8 cellular contexts compared by ENCODE assay signal in the genomic region with DNA sequence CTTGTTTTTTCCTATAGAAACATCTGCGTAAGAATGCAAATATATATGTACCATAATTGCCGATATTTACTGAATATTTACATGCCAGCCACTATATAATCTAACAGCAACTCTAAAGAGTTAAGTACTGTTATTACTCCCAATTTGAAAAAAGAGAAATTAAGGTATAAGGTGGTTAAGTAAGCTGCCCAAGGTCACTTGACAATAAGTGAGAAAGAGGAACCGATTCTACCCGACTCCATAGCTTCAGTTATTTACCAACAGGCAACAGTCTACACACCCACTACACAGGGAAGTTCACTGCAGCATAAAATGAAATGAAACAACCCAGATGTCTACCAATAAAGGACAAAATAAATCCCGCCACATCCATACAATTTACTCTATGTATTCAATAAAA. TPM values are rescaled to one million over a fixed set of nuclear protein-coding genes. Genes with fewer than 3 reads are reported as not detected.
DNase-seq lines count a peak whose midpoint lies in the region; ATAC-seq, FAIRE-seq and TF ChIP-seq lines count a peak whose summit lies in the region.

No MANE protein-coding gene starts in this region.

- CTCF ChIA-PET in AG04449 (lab: Yijun Ruan, JAX) (interaction anchor here (0.7 to 4.1 kb wide), 11 partner anchors 9 to 356 kb away, joined by 3 to 27 read pairs (median 5); a partner anchor contains a TSS), HepG2 (lab: Yijun Ruan, JAX; ENCODE audit: low intra/inter-chr PET ratio, low total read pairs) (no interaction called here)

- TF ChIP-seq POLR2A in HepG2 (IDR thresholded peaks at IDR 0.05; ENCODE audit: insufficient read depth in 1 of 2, low read depth in 2 of 2, low read length in 2 of 2) (no peak), vagina (IDR thresholded peaks at IDR 0.05) (no peak)

- no peaks in the 10 kb centered on the region for H3K36me3 ChIP-seq in ascending aorta
- no peaks in the 10 kb centered on the region for H3K36me3 ChIP-seq in HepG2 (replicated peaks in 1 of 2; ENCODE audit: control insufficient read depth in 1 of 2, insufficient read depth in 2 of 2, low read length in 2 of 2)
- H3K36me3 ChIP-seq in vagina: no peaks in the 10 kb centered on the region

- BruUV-seq in HepG2 (replicated peaks; lab: Mats Ljungman, UMichigan): no TSS peak

- TF ChIP-seq RAD21 in HepG2 (CRISPR knock-in tag; IDR thresholded peaks at IDR 0.05): no peak

- peak overlapping the region; percentile 97 for H3K4me2 ChIP-seq in HepG2 (ENCODE audit: low read depth, low read length)

- H3K79me2 ChIP-seq in HepG2 (ENCODE audit: insufficient read depth, low read length): peaks cover 59% of the 10 kb centered on the region

- H3K9me3 ChIP-seq in ascending aorta (no peaks in the 10 kb centered on the region), HepG2 (ENCODE audit: low read length) (no peaks in the 10 kb centered on the region), vagina (no peaks in the 10 kb centered on the region)

- TF ChIP-seq CTCF in AG04449 (IDR thresholded peaks at IDR 0.05; ENCODE audit: insufficient read depth, low read length, missing control alignments) (no peak), ascending aorta (IDR thresholded peaks at IDR 0.05) (no peak), HepG2 (CRISPR knock-in tag; IDR thresholded peaks at IDR 0.05) (no peak), vagina (IDR thresholded peaks at IDR 0.05) (no peak)

- in situ Hi-C loops in HepG2 (cut with HindIII; ENCODE audit: extremely low pct_ligation_motif_present, low pct_unique_long_range_greater_than_20kb): no loop called here

- no peak overlapping the region for H2AFZ ChIP-seq in HepG2 (ENCODE audit: low read length)

- H3K27me3 ChIP-seq in ascending aorta (no peaks in the 10 kb centered on the region), HepG2 (ENCODE audit: control insufficient read depth in 1 of 2, insufficient read depth in 2 of 2, low read length in 2 of 2) (no peaks in the 10 kb centered on the region; a peak in 1 of 5 replicates), vagina (no peaks in the 10 kb centered on the region)

- POLR2A ChIA-PET in AG04449 (lab: Yijun Ruan, JAX): no interaction called here
- POLR2A ChIA-PET in HepG2 (lab: Yijun Ruan, JAX): interaction anchor here (1.1 to 2.5 kb wide), 2 partner anchors 118 to 355 kb away, joined by 5 to 9 read pairs; a partner anchor contains a TSS

- FAIRE-seq in HepG2 (lab: Jason Lieb, UNC): no peak

- DNase-seq in AG04449 (ENCODE audit: low read depth, low spot score): no peak
- DNase-seq in NCI-H2227 treated with DMSO at 0.1 percent for 48 hours (lab: John Stamatoyannopoulos, UW): peak; percentile 27
- DNase-seq in ascending aorta (ENCODE audit: low spot score in 2 of 2): no peak
- peak; percentile 16 for DNase-seq in HepG2 (ENCODE audit: low spot score)
- no peak for DNase-seq in vagina (ENCODE audit: extremely low spot score in 2 of 2)
- no peak for DNase-seq in stimulated activated CD4-positive, alpha-beta T cell treated with anti-CD3 and anti-CD28 coated beads, Interleukin-2, amount 100 ng/mL, for 48 hours

- peaks cover 0 to 9% of the 10 kb centered on the region in 2 donors for H3K4me1 ChIP-seq in ascending aorta
- H3K4me1 ChIP-seq in HepG2 (ENCODE audit: insufficient read depth, low read length): peaks cover 49% of the 10 kb centered on the region
- H3K4me1 ChIP-seq in vagina: peaks cover 41% of the 10 kb centered on the region

- peak overlapping the region; percentile 86 for H3K4me3 ChIP-seq in AG04449 (ENCODE audit: low read depth, low read length)
- peak overlapping the region; percentile 66 to 76 for H3K4me3 ChIP-seq in ascending aorta
- peak overlapping the region; percentile 89 to 100 (median 91) for H3K4me3 ChIP-seq in HepG2 (replicated peaks in 1 of 3; ENCODE audit: insufficient read depth in 1 of 3, low read depth in 2 of 3, low read length in 3 of 3)
- peak overlapping the region; percentile 44 to 67 for H3K4me3 ChIP-seq in vagina

- 9% methylated on average over 5 of the region's 5 CpGs for WGBS in HepG2 (ENCODE audit: low lambda C conversion rate)

- H3K27ac ChIP-seq in ascending aorta (no peak overlapping the region), HepG2 (ENCODE audit: extremely low read length, insufficient read depth, low read length) (peak overlapping the region; percentile 97), vagina (peak overlapping the region; percentile 92)

- intact Hi-C loops in ascending aorta (cut with DNase I): loop anchor here (2.0 to 5.0 kb wide), 3 partner anchors 117 to 355 kb away; a partner anchor contains a TSS
- intact Hi-C loops in HepG2 (cut with micrococcal nuclease; ENCODE audit: unreplicated experiment): loop anchor here (2.0 to 5.0 kb wide), 3 partner anchors 289 to 1470 kb away; a partner anchor contains a TSS
- intact Hi-C loops in vagina (cut with DNase I): loop anchor here (10.0 kb wide), 2 partner anchors 117 to 337 kb away; a partner anchor contains a TSS

- TF ChIP-seq EP300 in HepG2 (IDR thresholded peaks at IDR 0.05; ENCODE audit: low read depth in 2 of 2, low read length in 2 of 2) (no peak), HepG2 (CRISPR knock-in tag; IDR thresholded peaks at IDR 0.05; ENCODE audit: borderline replicate concordance) (no peak)

- peak overlapping the region; percentile 95 for H3K9ac ChIP-seq in HepG2 (ENCODE audit: insufficient read depth, low read depth, low read length)

- ATAC-seq in GM18498 (IDR thresholded peaks at IDR 0.05; ENCODE audit: unreplicated experiment) (peak; percentile 51), HG02798 (IDR thresholded peaks at IDR 0.05; ENCODE audit: poor library complexity, unreplicated experiment) (peak; percentile 64), HepG2 (no peak)

- no peaks in the 10 kb centered on the region for H4K20me1 ChIP-seq in HepG2 (ENCODE audit: insufficient read depth, low read length)

TF ChIP-seq in HepG2, 621 proteins besides CTCF, POLR2A, EP300 and RAD21 (continues in another document):
- 0 out of 2 replicates have a peak, but pooled peaks have one; percentile 3 for TF ChIP-seq MBD4 (IDR thresholded peaks at IDR 0.05; ENCODE audit: borderline replicate concordance, low read length)
- TF ChIP-seq ZNF598 (CRISPR knock-in tag; IDR thresholded peaks at IDR 0.05; ENCODE audit: borderline replicate concordance): no peak
- no peak for TF ChIP-seq SRSF4 (IDR thresholded peaks at IDR 0.05; ENCODE audit: low read depth, low read length, poor library complexity, severe bottlenecking)
- TF ChIP-seq, protein P1, sequence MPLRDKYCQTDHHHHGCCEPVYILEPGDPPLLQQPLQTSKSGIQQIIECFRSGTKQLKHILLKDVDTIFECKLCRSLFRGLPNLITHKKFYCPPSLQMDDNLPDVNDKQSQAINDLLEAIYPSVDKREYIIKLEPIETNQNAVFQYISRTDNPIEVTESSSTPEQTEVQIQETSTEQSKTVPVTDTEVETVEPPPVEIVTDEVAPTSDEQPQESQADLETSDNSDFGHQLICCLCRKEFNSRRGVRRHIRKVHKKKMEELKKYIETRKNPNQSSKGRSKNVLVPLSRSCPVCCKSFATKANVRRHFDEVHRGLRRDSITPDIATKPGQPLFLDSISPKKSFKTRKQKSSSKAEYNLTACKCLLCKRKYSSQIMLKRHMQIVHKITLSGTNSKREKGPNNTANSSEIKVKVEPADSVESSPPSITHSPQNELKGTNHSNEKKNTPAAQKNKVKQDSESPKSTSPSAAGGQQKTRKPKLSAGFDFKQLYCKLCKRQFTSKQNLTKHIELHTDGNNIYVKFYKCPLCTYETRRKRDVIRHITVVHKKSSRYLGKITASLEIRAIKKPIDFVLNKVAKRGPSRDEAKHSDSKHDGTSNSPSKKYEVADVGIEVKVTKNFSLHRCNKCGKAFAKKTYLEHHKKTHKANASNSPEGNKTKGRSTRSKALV (CRISPR knock-in tag; IDR thresholded peaks at IDR 0.05): no peak
- TF ChIP-seq ZNF496 (CRISPR knock-in tag; IDR thresholded peaks at IDR 0.05; ENCODE audit: insufficient replicate concordance): no peak
- no peak for TF ChIP-seq FOXA1 (IDR thresholded peaks at IDR 0.05)
- TF ChIP-seq FOXA1 (CRISPR knock-in tag; IDR thresholded peaks at IDR 0.05): 0 out of 2 replicates have a peak, but pooled peaks have one; percentile 10
- TF ChIP-seq ZNF17 (CRISPR knock-in tag; IDR thresholded peaks at IDR 0.05): no peak
- TF ChIP-seq, protein P2, sequence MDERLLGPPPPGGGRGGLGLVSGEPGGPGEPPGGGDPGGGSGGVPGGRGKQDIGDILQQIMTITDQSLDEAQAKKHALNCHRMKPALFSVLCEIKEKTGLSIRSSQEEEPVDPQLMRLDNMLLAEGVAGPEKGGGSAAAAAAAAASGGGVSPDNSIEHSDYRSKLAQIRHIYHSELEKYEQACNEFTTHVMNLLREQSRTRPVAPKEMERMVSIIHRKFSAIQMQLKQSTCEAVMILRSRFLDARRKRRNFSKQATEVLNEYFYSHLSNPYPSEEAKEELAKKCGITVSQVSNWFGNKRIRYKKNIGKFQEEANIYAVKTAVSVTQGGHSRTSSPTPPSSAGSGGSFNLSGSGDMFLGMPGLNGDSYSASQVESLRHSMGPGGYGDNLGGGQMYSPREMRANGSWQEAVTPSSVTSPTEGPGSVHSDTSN (CRISPR knock-in tag; IDR thresholded peaks at IDR 0.05): no peak
- TF ChIP-seq SAP130 (CRISPR knock-in tag; IDR thresholded peaks at IDR 0.05; ENCODE audit: low read depth): peak; percentile 45

RNA-seq across cellular contexts. Expression of a gene that starts 1.1 kb away (rescaled TPM):
- 35.9 TPM for total RNA-seq in ascending aorta
- total RNA-seq in HepG2 (2016; rRNA removed; fragmentation: Illumina TruSeq; extraction: Trizol): 36.4 and 54.6 TPM in 2 replicates
- 8.5 and 9.1 TPM in 2 replicates for total RNA-seq in HepG2 (2016; cell fraction: cytosol; rRNA removed; fragmentation: Illumina TruSeq; extraction: Trizol; ENCODE audit: low read depth)
- 43.2 and 47.0 TPM in 2 replicates for total RNA-seq in HepG2 (2016; cell fraction: insoluble cytoplasmic fraction; rRNA removed; fragmentation: Illumina TruSeq; extraction: Trizol)
- total RNA-seq in HepG2 (2016; cell fraction: membrane; rRNA removed; fragmentation: Illumina TruSeq; extraction: Trizol): 17.8 and 23.3 TPM in 2 replicates
- 48.9 and 51.7 TPM in 2 replicates for total RNA-seq in HepG2 (2016; cell fraction: nucleus; rRNA removed; fragmentation: Illumina TruSeq; extraction: Trizol)
- 6.0 and 9.5 TPM in 2 replicates for polyA plus RNA-seq in HepG2 (2011; rRNA removed)
- polyA plus RNA-seq in HepG2 (2011; cell fraction: cytosol; rRNA removed): 2.6 and 4.0 TPM in 2 replicates
- 7.0 and 8.2 TPM in 2 replicates for polyA plus RNA-seq in HepG2 (2011; cell fraction: nucleus; rRNA removed)
- 6.4 and 10.4 TPM in 2 replicates for polyA plus RNA-seq in HepG2 (2012)
- polyA plus RNA-seq in HepG2 (2016; cell fraction: cytosol; fragmentation: Illumina TruSeq; extraction: Trizol; ENCODE audit: low read depth): 0.81 and 1.1 TPM in 2 replicates
- polyA plus RNA-seq in HepG2 (2016; cell fraction: insoluble cytoplasmic fraction; fragmentation: Illumina TruSeq; extraction: Trizol; ENCODE audit: low read depth): 28.2 and 30.5 TPM in 2 replicates
- 3.1 and 3.3 TPM in 2 replicates for polyA plus RNA-seq in HepG2 (2016; cell fraction: membrane; fragmentation: Illumina TruSeq; extraction: Trizol; ENCODE audit: low read depth)
- 46.2 and 47.8 TPM in 2 replicates for polyA plus RNA-seq in HepG2 (2016; cell fraction: nucleus; fragmentation: Illumina TruSeq; extraction: Trizol; ENCODE audit: insufficient read depth, low read depth)
- 3.7 and 14.3 TPM in 2 replicates for polyA minus RNA-seq in HepG2 (2011; rRNA and poly(A)+ RNA removed; ENCODE audit: low replicate concordance)
- 11.9 and 13.0 TPM in 2 replicates for polyA minus RNA-seq in HepG2 (2011; cell fraction: cytosol; rRNA and poly(A)+ RNA removed)
- 40.9 and 50.1 TPM in 2 replicates for polyA minus RNA-seq in HepG2 (2011; cell fraction: nucleus; rRNA and poly(A)+ RNA removed)
- total RNA-seq in vagina: 18.7 TPM

Comparison
In these comparisons a context has a peak if more than half of its experiments do, and no peak if none do; other contexts are left out.
1. DNase-seq: peak in NCI-H2227 treated with DMSO at 0.1 percent for 48 hours (single experiment) and HepG2 (single experiment); none in AG04449 (single experiment), ascending aorta (0 of 2), vagina (0 of 2) and stimulated activated CD4-positive, alpha-beta T cell treated with anti-CD3 and anti-CD28 coated beads, Interleukin-2, amount 100 ng/mL, for 48 hours (0 of 2).
2. H3K27ac ChIP-seq: peak in HepG2 (single experiment) and vagina (single experiment); none in ascending aorta (0 of 2).
3. Peak in every context shown above with its lines, with median percentiles within 50 percentile points of each other: H3K4me3 ChIP-seq.